In genomic region chr5:109690456-109691247, GRCh38 we compare ENCODE assay signal across 1 cellular context.
TF ChIP-seq lines count a peak whose summit lies in the region.

No MANE protein-coding gene starts in this region.

TF ChIP-seq in Ishikawa, 13 proteins besides CTCF, POLR2A, EP300 and RAD21 (continued from another document):
- TF ChIP-seq REST (IDR thresholded peaks at IDR 0.05; ENCODE audit: low read depth) (no peak), TEAD4 (IDR thresholded peaks at IDR 0.05) (no peak), TAF1 (IDR thresholded peaks at IDR 0.05; ENCODE audit: low read depth) (no peak)
